Comparison of ENCODE assay signal across 23 cellular contexts in genomic region chrX:72079607-72080006, GRCh38. TPM values are rescaled to one million over a fixed set of nuclear protein-coding genes. Genes with fewer than 3 reads are reported as not detected.
A peak's percentile ranks its signal among the peaks of the same experiment; 100 is the strongest.
DNase-seq lines count a peak whose midpoint lies in the region; ATAC-seq, FAIRE-seq and TF ChIP-seq lines count a peak whose summit lies in the region.
"Had no signal": no experiment of that assay in that cellular context is flagged by ENCODE, and none has a peak within 500 bp of the region (broad histone marks: within the 10 kb centered on the region; RNA-seq: fewer than 3 reads in every experiment).

No MANE protein-coding gene starts in this region.

- H3K4me3 ChIP-seq in liver (ENCODE audit: low read depth in 1 of 3, low read length in 3 of 3), result no peak overlapping the region
- H3K4me3 ChIP-seq in HepG2 (replicated peaks in 1 of 3; ENCODE audit: insufficient read depth in 1 of 3, low read depth in 2 of 3, low read length in 3 of 3), result no peak overlapping the region
- H3K4me3 ChIP-seq in naive thymus-derived CD4-positive, alpha-beta T cell (ENCODE audit: low read length), result no peak overlapping the region
- no peak overlapping the region for H3K4me3 ChIP-seq in aorta (ENCODE audit: low read length in 2 of 2)
- no peak overlapping the region for H3K4me3 ChIP-seq in prostate gland
- H3K4me3 ChIP-seq: A549, adrenal gland, PC-9 had no signal

- H3K4me1 ChIP-seq in liver (ENCODE audit: control insufficient read depth in 4 of 4, insufficient read depth in 4 of 4, low read length in 3 of 4) (peaks cover 0 to 2% (median 0%) of the 10 kb centered on the region in 4 donors), HepG2 (ENCODE audit: insufficient read depth, low read length) (no peaks in the 10 kb centered on the region), aorta (ENCODE audit: control insufficient read depth in 1 of 2, insufficient read depth in 2 of 2, low read length in 2 of 2) (no peaks in the 10 kb centered on the region), prostate gland (replicated peaks) (no peaks in the 10 kb centered on the region)
- peaks cover 0 to 11% of the 10 kb centered on the region in 2 donors for H3K4me1 ChIP-seq in naive thymus-derived CD4-positive, alpha-beta T cell (ENCODE audit: control insufficient read depth in 2 of 2, insufficient read depth in 2 of 2, low read length in 2 of 2)
- H3K4me1 ChIP-seq: A549 had no signal

- TF ChIP-seq EP300 in HepG2 (IDR thresholded peaks at IDR 0.05; ENCODE audit: low read depth in 2 of 2, low read length in 2 of 2), result no peak
- TF ChIP-seq EP300 in HepG2 (CRISPR knock-in tag; IDR thresholded peaks at IDR 0.05; ENCODE audit: borderline replicate concordance), result no peak

- no peak for FAIRE-seq in HepG2 (lab: Jason Lieb, UNC)
- FAIRE-seq: A549, frontal cortex, G401.6, GM19239, keratinocyte, small intestine had no signal

- in situ Hi-C loops in HepG2 (cut with HindIII; ENCODE audit: extremely low pct_ligation_motif_present, low pct_unique_long_range_greater_than_20kb), result no loop called here

- H3K36me3 ChIP-seq in liver (ENCODE audit: control insufficient read depth in 4 of 4, insufficient read depth in 3 of 4, low read depth in 1 of 4, low read length in 3 of 4) (no peaks in the 10 kb centered on the region), HepG2 (replicated peaks in 1 of 2; ENCODE audit: control insufficient read depth in 1 of 2, insufficient read depth in 2 of 2, low read length in 2 of 2) (no peaks in the 10 kb centered on the region), aorta (ENCODE audit: control insufficient read depth in 1 of 2, insufficient read depth in 2 of 2, low read length in 1 of 2) (no peaks in the 10 kb centered on the region), prostate gland (no peaks in the 10 kb centered on the region)
- no peaks in the 10 kb centered on the region for H3K36me3 ChIP-seq in naive thymus-derived CD4-positive, alpha-beta T cell (ENCODE audit: control insufficient read depth in 2 of 3, insufficient read depth in 3 of 3, low read length in 3 of 3)
- H3K36me3 ChIP-seq: adrenal gland had no signal

- H3K27ac ChIP-seq in liver (ENCODE audit: low read depth in 1 of 2, low read length in 2 of 2) (peak overlapping the region in 1 of 2 donors; percentile 42), HepG2 (ENCODE audit: extremely low read length, insufficient read depth, low read length) (no peak overlapping the region), aorta (ENCODE audit: low read depth in 1 of 2, low read length in 2 of 2) (no peak overlapping the region), prostate gland (no peak overlapping the region)
- H3K27ac ChIP-seq in naive thymus-derived CD4-positive, alpha-beta T cell (ENCODE audit: low read depth, low read length), result no peak overlapping the region
- H3K27ac ChIP-seq: A549, PC-9 had no signal

- DNase-seq in HepG2 (ENCODE audit: low spot score) (no peak), Right ventricle myocardium superior (peak; percentile 47), aorta (no peak), prostate gland (ENCODE audit: low spot score) (no peak), D341Med (ENCODE audit: low spot score) (no peak)
- no peak for DNase-seq in naive thymus-derived CD4-positive, alpha-beta T cell
- DNase-seq: activated CD4-positive, alpha-beta T cell treated with anti-CD3 and anti-CD28 coated beads for 1 hour; activated T-cell treated with anti-CD3 and anti-CD28 coated beads, Interleukin-2, amount 50 U/mL, for 24 hours; CD8-positive, alpha-beta memory T cell; IMR-90; NCI-H1436 treated with DMSO at 0.1 percent for 48 hours; NCI-H526; PC-9; small intestine; T-cell had no signal

- peaks cover 0 to 41% (median 0%) of the 10 kb centered on the region in 5 donors for H3K27me3 Mint-ChIP-seq in naive thymus-derived CD4-positive, alpha-beta T cell

- H3K27ac Mint-ChIP-seq in naive thymus-derived CD4-positive, alpha-beta T cell, result no peak overlapping the region
- H3K27ac Mint-ChIP-seq: activated T-cell treated with anti-CD3 and anti-CD28 coated beads, Interleukin-2, amount 50 U/mL, for 24 hours; T-cell had no signal

- ATAC-seq in HepG2 (no peak), Right ventricle myocardium superior (ENCODE audit: poor library complexity) (peak; percentile 71), aorta (ENCODE audit: low FRiP score) (peak; percentile 24), HG03469 (IDR thresholded peaks at IDR 0.05; ENCODE audit: unreplicated experiment) (no peak)
- peak; percentile 34 for ATAC-seq in naive thymus-derived CD4-positive, alpha-beta T cell
- ATAC-seq: A549, T-cell had no signal

- no peak for TF ChIP-seq POLR2A in HepG2 (IDR thresholded peaks at IDR 0.05; ENCODE audit: insufficient read depth in 1 of 2, low read depth in 2 of 2, low read length in 2 of 2)
- TF ChIP-seq POLR2A in prostate gland (IDR thresholded peaks at IDR 0.05), result no peak

- no peak overlapping the region for H2AFZ ChIP-seq in HepG2 (ENCODE audit: low read length)
- H2AFZ ChIP-seq: PC-9 had no signal

- TF ChIP-seq RAD21 in liver (IDR thresholded peaks at IDR 0.05) (peak in 1 of 2 donors; percentile 16), HepG2 (CRISPR knock-in tag; IDR thresholded peaks at IDR 0.05) (no peak)

- WGBS in liver, result 79% methylated on average over 12 of the region's 12 CpGs
- 58% methylated on average over 7 of the region's 12 CpGs for WGBS in HepG2 (ENCODE audit: low lambda C conversion rate)
- 84 to 94% methylated on average over 12 of the region's 12 CpGs for WGBS in aorta, 2 donors
- 82% methylated on average over 12 of the region's 12 CpGs for WGBS in prostate gland

- no peak overlapping the region for H3K9ac ChIP-seq in liver (ENCODE audit: low read depth in 1 of 2, low read length in 2 of 2)
- H3K9ac ChIP-seq in HepG2 (ENCODE audit: insufficient read depth, low read depth, low read length), result no peak overlapping the region

- POLR2A ChIA-PET in HepG2 (lab: Yijun Ruan, JAX), result no interaction called here
- POLR2A ChIA-PET in naive thymus-derived CD4-positive, alpha-beta T cell (lab: Charles Lee), result no interaction called here

- H3K4me1 Mint-ChIP-seq in naive thymus-derived CD4-positive, alpha-beta T cell, result peaks cover 0 to 20% (median 10%) of the 10 kb centered on the region in 7 donors

- H3K9me3 ChIP-seq in liver (ENCODE audit: control insufficient read depth in 4 of 4, low read length in 3 of 4), result no peaks in the 10 kb centered on the region
- no peaks in the 10 kb centered on the region for H3K9me3 ChIP-seq in HepG2 (ENCODE audit: low read length)
- H3K9me3 ChIP-seq in naive thymus-derived CD4-positive, alpha-beta T cell (ENCODE audit: control insufficient read depth in 2 of 3, low read length in 3 of 3), result no peaks in the 10 kb centered on the region
- no peaks in the 10 kb centered on the region for H3K9me3 ChIP-seq in aorta (ENCODE audit: control insufficient read depth, low read length)
- H3K9me3 ChIP-seq in prostate gland, result no peaks in the 10 kb centered on the region
- H3K9me3 ChIP-seq: A549, adrenal gland had no signal

- H3K36me3 Mint-ChIP-seq in naive thymus-derived CD4-positive, alpha-beta T cell, result no peaks in the 10 kb centered on the region
- H3K36me3 Mint-ChIP-seq: T-cell had no signal

- TF ChIP-seq CTCF in liver (IDR thresholded peaks at IDR 0.05; ENCODE audit: low read depth, low read length, missing input control) (no peak), HepG2 (CRISPR knock-in tag; IDR thresholded peaks at IDR 0.05) (no peak), prostate gland (IDR thresholded peaks at IDR 0.05) (no peak)

- H3K4me3 Mint-ChIP-seq in naive thymus-derived CD4-positive, alpha-beta T cell, result no peak overlapping the region
- H3K4me3 Mint-ChIP-seq: activated T-cell treated with anti-CD3 and anti-CD28 coated beads, Interleukin-2, amount 50 U/mL, for 24 hours; CD8-positive, alpha-beta memory T cell; T-cell had no signal

- no TSS peak for BruUV-seq in HepG2 (replicated peaks; lab: Mats Ljungman, UMichigan)

- no peak overlapping the region for H3K4me2 ChIP-seq in HepG2 (ENCODE audit: low read depth, low read length)
- H3K4me2 ChIP-seq: A549, PC-9 had no signal

- H3K27me3 ChIP-seq in liver (ENCODE audit: control insufficient read depth in 4 of 4, insufficient read depth in 4 of 4, low read length in 3 of 4) (no peaks in the 10 kb centered on the region), HepG2 (ENCODE audit: control insufficient read depth in 1 of 2, insufficient read depth in 2 of 2, low read length in 2 of 2) (peaks cover 0 to 1% of the 10 kb centered on the region in 2 experiments; a peak in 2 of 5 replicates), aorta (ENCODE audit: control insufficient read depth in 1 of 2, insufficient read depth in 2 of 2, low read length in 1 of 2) (no peaks in the 10 kb centered on the region), prostate gland (replicated peaks; ENCODE audit: insufficient read depth) (no peaks in the 10 kb centered on the region)
- H3K27me3 ChIP-seq in naive thymus-derived CD4-positive, alpha-beta T cell (ENCODE audit: control insufficient read depth in 2 of 2, insufficient read depth in 2 of 2, low read length in 2 of 2), result no peaks in the 10 kb centered on the region

- no peaks in the 10 kb centered on the region for H3K79me2 ChIP-seq in HepG2 (ENCODE audit: insufficient read depth, low read length)

- peaks cover 0 to under 1% (median 0%) of the 10 kb centered on the region in 11 donors for H3K9me3 Mint-ChIP-seq in naive thymus-derived CD4-positive, alpha-beta T cell
- H3K9me3 Mint-ChIP-seq: activated T-cell treated with anti-CD3 and anti-CD28 coated beads, Interleukin-2, amount 50 U/mL, for 24 hours; CD8-positive, alpha-beta memory T cell; T-cell had no signal

- no peaks in the 10 kb centered on the region for H4K20me1 ChIP-seq in HepG2 (ENCODE audit: insufficient read depth, low read length)

- CTCF ChIA-PET in HepG2 (lab: Yijun Ruan, JAX; ENCODE audit: low intra/inter-chr PET ratio, low total read pairs), result no interaction called here
- CTCF ChIA-PET in naive thymus-derived CD4-positive, alpha-beta T cell (lab: Charles Lee), result no interaction called here

- intact Hi-C loops in HepG2 (cut with micrococcal nuclease; ENCODE audit: unreplicated experiment), result no loop called here
- intact Hi-C loops in Right ventricle myocardium superior (cut with DNase I), result no loop called here
- intact Hi-C loops in naive thymus-derived CD4-positive, alpha-beta T cell (cut with micrococcal nuclease), result loop anchor here in 1 of 2 donors (10.0 kb wide), 1 partner anchor 45 kb away; no protein-coding TSS in a partner anchor
- intact Hi-C loops in aorta (cut with DNase I), result no loop called here
- intact Hi-C loops in prostate gland (cut with DNase I), result no loop called here

RNA-seq across cellular contexts. Expression of gene RTL5, which starts 52.1 kb away (rescaled TPM):
- total RNA-seq in liver (1 to 10 TPM in 1 of 2 donors, under 1 TPM in 1; 0.84 to 1.1 TPM), HepG2 (2016; rRNA removed; fragmentation: Illumina TruSeq; extraction: Trizol) (not detected in 2 replicates), Right ventricle myocardium superior (2.4 TPM), aorta (10 to 100 TPM; 12.0 to 13.9 TPM), prostate gland (10 to 100 TPM in 1 of 2 donors, 1 to 10 TPM in 1; 2.8 to 24.0 TPM)
- polyA plus RNA-seq in liver (1 to 10 TPM in 1 of 2 donors, under 1 TPM in 1; 0.32 to 1.9 TPM), HepG2 (2011; rRNA removed) (0.01 TPM in 1 of 2 replicates, not detected in the other), aorta (1 to 10 TPM; 6.5 to 8.0 TPM)
- not detected in 2 replicates for total RNA-seq in HepG2 (2016; cell fraction: cytosol; rRNA removed; fragmentation: Illumina TruSeq; extraction: Trizol; ENCODE audit: low read depth)
- 0.04 TPM in 1 of 2 replicates, not detected in the other for total RNA-seq in HepG2 (2016; cell fraction: insoluble cytoplasmic fraction; rRNA removed; fragmentation: Illumina TruSeq; extraction: Trizol)
- not detected in 2 replicates for total RNA-seq in HepG2 (2016; cell fraction: membrane; rRNA removed; fragmentation: Illumina TruSeq; extraction: Trizol)
- total RNA-seq in HepG2 (2016; cell fraction: nucleus; rRNA removed; fragmentation: Illumina TruSeq; extraction: Trizol), result not detected in 2 replicates
- polyA plus RNA-seq in HepG2 (2011; cell fraction: cytosol; rRNA removed), result not detected in 2 replicates
- not detected in 2 replicates for polyA plus RNA-seq in HepG2 (2011; cell fraction: nucleus; rRNA removed)
- polyA plus RNA-seq in HepG2 (2012), result not detected in 2 replicates
- polyA plus RNA-seq in HepG2 (2016; cell fraction: cytosol; fragmentation: Illumina TruSeq; extraction: Trizol; ENCODE audit: low read depth), result not detected in 2 replicates
- polyA plus RNA-seq in HepG2 (2016; cell fraction: insoluble cytoplasmic fraction; fragmentation: Illumina TruSeq; extraction: Trizol; ENCODE audit: low read depth), result not detected in 2 replicates
- not detected in 2 replicates for polyA plus RNA-seq in HepG2 (2016; cell fraction: membrane; fragmentation: Illumina TruSeq; extraction: Trizol; ENCODE audit: low read depth)
- polyA plus RNA-seq in HepG2 (2016; cell fraction: nucleus; fragmentation: Illumina TruSeq; extraction: Trizol; ENCODE audit: insufficient read depth, low read depth), result 0.11 TPM in 1 of 2 replicates, not detected in the other
- polyA minus RNA-seq in HepG2 (2011; rRNA and poly(A)+ RNA removed; ENCODE audit: low replicate concordance), result not detected in 2 replicates
- not detected in 2 replicates for polyA minus RNA-seq in HepG2 (2011; cell fraction: cytosol; rRNA and poly(A)+ RNA removed)
- polyA minus RNA-seq in HepG2 (2011; cell fraction: nucleus; rRNA and poly(A)+ RNA removed), result not detected in 2 replicates
- total RNA-seq in naive thymus-derived CD4-positive, alpha-beta T cell, result 1 to 10 TPM in 1 of 5 experiments, under 1 TPM in 4; 0.08 to 2.1 (median 0.19) TPM
- polyA plus RNA-seq in naive thymus-derived CD4-positive, alpha-beta T cell, result not detected
- total RNA-seq: PC-9 had no signal

Comparison
In these comparisons a context has a peak if more than half of its experiments do, and no peak if none do; other contexts are left out.
1. ATAC-seq: peak in Right ventricle myocardium superior (single experiment), naive thymus-derived CD4-positive, alpha-beta T cell (single experiment) and aorta (single experiment); none in HepG2 (single experiment) and HG03469 (single experiment).